In the genomic region with DNA sequence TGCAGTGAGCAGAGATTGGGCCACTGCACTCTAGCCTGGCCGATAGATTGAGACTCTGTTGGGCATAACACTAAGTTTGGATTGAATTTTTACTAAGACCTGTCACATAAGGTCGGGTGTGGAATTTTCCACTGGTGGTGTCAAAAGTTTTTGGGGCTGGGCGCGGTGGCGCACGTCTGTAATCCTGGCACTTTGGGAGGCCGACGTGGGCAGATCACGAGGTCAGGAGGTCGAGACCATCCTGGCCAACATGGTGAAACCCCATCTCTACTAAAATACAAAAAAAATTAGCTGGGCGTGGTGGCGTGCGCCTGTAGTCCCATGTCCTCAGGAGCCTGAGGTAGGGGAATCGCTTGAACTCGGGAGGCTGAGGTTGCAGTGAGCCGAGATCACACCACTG, we compare ENCODE assay signal across 8 cellular contexts. TPM values are rescaled to one million over a fixed set of nuclear protein-coding genes. Genes with fewer than 3 reads are reported as not detected.
DNase-seq lines count a peak whose midpoint lies in the region; ATAC-seq, FAIRE-seq and TF ChIP-seq lines count a peak whose summit lies in the region.
"Not testable (repeated sequence)": the region's sequence is repeated elsewhere in the genome, so short reads cannot be mapped to it uniquely, and the experiment has no call there.

No MANE protein-coding gene starts in this region.

- H3K9me3 Mint-ChIP-seq in CD4-positive, CD25-positive, alpha-beta regulatory T cell; activated T-helper 1 cell treated with anti-CD3 and anti-CD28 coated beads, Interleukin-12 subunit alpha, Interleukin-12 subunit beta, Interleukin-2, Interleukin-4 antibody, amounts not matched to agents 30 ng/mL and 10 ng/mL and 1 ng/mL, durations not matched to agents 14 hours and 24 hours and 36 hours; type B pancreatic cell: not testable (repeated sequence)
- H3K9me3 Mint-ChIP-seq in WTC11 = peaks cover 25% of the 10 kb centered on the region
- peaks cover 13% of the 10 kb centered on the region for H3K9me3 Mint-ChIP-seq in nephron

- not testable (repeated sequence) for H3F3A ChIP-seq in Loucy (ENCODE audit: low read depth)

- TF ChIP-seq RAD21 in A549 (conservative IDR thresholded peaks at IDR 0.05 in 1 of 2, IDR thresholded peaks at IDR 0.05 in 1 of 2); GM12878 (IDR thresholded peaks at IDR 0.05; ENCODE audit: insufficient read depth, low read depth, low read length): not testable (repeated sequence)

- not testable (repeated sequence) for TF ChIP-seq EP300 in A549 (IDR thresholded peaks at IDR 0.05); GM12878 (IDR thresholded peaks at IDR 0.05; ENCODE audit: borderline replicate concordance in 1 of 2, control insufficient read depth in 1 of 2, low read depth in 2 of 2, low read length in 2 of 2)

- H3K27me3 Mint-ChIP-seq in CD4-positive, CD25-positive, alpha-beta regulatory T cell; WTC11 (ENCODE audit: low read depth); activated T-helper 1 cell treated with anti-CD3 and anti-CD28 coated beads, Interleukin-12 subunit alpha, Interleukin-12 subunit beta, Interleukin-2, Interleukin-4 antibody, amounts not matched to agents 30 ng/mL and 10 ng/mL and 1 ng/mL, durations not matched to agents 14 hours and 24 hours and 36 hours (ENCODE audit: insufficient read depth); nephron (ENCODE audit: low read depth); type B pancreatic cell: not testable (repeated sequence)

- in situ Hi-C loops in GM12878 (cut with MboI) = not testable (repeated sequence)

- H3K27ac ChIP-seq in A549; CD4-positive, CD25-positive, alpha-beta regulatory T cell (ENCODE audit: insufficient read depth, low read length, poor library complexity, severe bottlenecking); GM12878 (ENCODE audit: control insufficient read depth, insufficient read depth): not testable (repeated sequence)

- H3K4me2 ChIP-seq in A549 = peak overlapping the region; percentile 88; the same call in 1 of the 3 replicates
- peak overlapping the region; percentile 58 for H3K4me2 ChIP-seq in Loucy (ENCODE audit: low read depth, low read length, poor library complexity, severe bottlenecking)
- peak overlapping the region; percentile 53 for H3K4me2 ChIP-seq in GM12878 (ENCODE audit: control insufficient read depth, insufficient read depth)

- not testable (repeated sequence) for TF ChIP-seq POLR2A in A549 (IDR thresholded peaks at IDR 0.05; ENCODE audit: low read length); GM12878 (IDR thresholded peaks at IDR 0.05; ENCODE audit: low read depth, low read length)

- H3K9ac ChIP-seq in Loucy (ENCODE audit: low read depth, low read length, poor library complexity, severe bottlenecking); GM12878 (ENCODE audit: control insufficient read depth, insufficient read depth, low read length): not testable (repeated sequence)

- intact Hi-C loops in activated T-helper 1 cell treated with anti-CD3 and anti-CD28 coated beads, Interleukin-12 subunit alpha, Interleukin-12 subunit beta, Interleukin-2, Interleukin-4 antibody, amounts not matched to agents 30 ng/mL and 10 ng/mL and 1 ng/mL, durations not matched to agents 14 hours and 24 hours and 36 hours (cut with micrococcal nuclease) = loop anchor here (5.0 to 10.0 kb wide), 5 partner anchors 91 to 1552 kb away; a partner anchor contains a TSS
- intact Hi-C loops in GM12878 (cut with micrococcal nuclease; ENCODE audit: unreplicated experiment) = not testable (repeated sequence)

- H3K27me3 ChIP-seq in CD4-positive, CD25-positive, alpha-beta regulatory T cell (ENCODE audit: control insufficient read depth, insufficient read depth, low read length); Loucy (ENCODE audit: insufficient read depth, low read length, poor library complexity, severe bottlenecking); GM12878 (replicated peaks in 1 of 2; ENCODE audit: control insufficient read depth in 2 of 2, insufficient read depth in 2 of 2, low read length in 1 of 2): not testable (repeated sequence)

- H3K4me3 Mint-ChIP-seq in CD4-positive, CD25-positive, alpha-beta regulatory T cell = peak overlapping the region in 3 of 4 donors; percentile 15 to 67 (median 61)
- H3K4me3 Mint-ChIP-seq in WTC11 (peak overlapping the region; percentile 3; the same call in 1 of the 2 replicates), nephron (peak overlapping the region; percentile 6 to 28 (median 16)), type B pancreatic cell (peak overlapping the region; percentile 25)
- H3K4me3 Mint-ChIP-seq in activated T-helper 1 cell treated with anti-CD3 and anti-CD28 coated beads, Interleukin-12 subunit alpha, Interleukin-12 subunit beta, Interleukin-2, Interleukin-4 antibody, amounts not matched to agents 30 ng/mL and 10 ng/mL and 1 ng/mL, durations not matched to agents 14 hours and 24 hours and 36 hours = peak overlapping the region; percentile 15

- H3K9me2 ChIP-seq in Loucy (replicated peaks; ENCODE audit: low read depth, low read length) = not testable (repeated sequence)

- SMC1A ChIA-PET in GM12878 (lab: Charles Lee; ENCODE audit: uncharacterized antibody, unreplicated experiment) = interaction anchor here (0.6 kb wide), 1 partner anchor 17 kb away, joined by 3 read pairs; no protein-coding TSS in a partner anchor

- POLR2A ChIA-PET in A549 (lab: Yijun Ruan, JAX); WTC11 (lab: Charles Lee); GM12878 (lab: Charles Lee): not testable (repeated sequence)

- BruUV-seq in GM12878 (replicated peaks; lab: Mats Ljungman, UMichigan) = not testable (repeated sequence)

- H3K9me3 ChIP-seq in A549 = peaks cover 11% of the 10 kb centered on the region; the same call in 2 of the 3 replicates
- not testable (repeated sequence) for H3K9me3 ChIP-seq in CD4-positive, CD25-positive, alpha-beta regulatory T cell (ENCODE audit: control insufficient read depth in 2 of 2, low read length in 2 of 2); Loucy (ENCODE audit: insufficient read depth, low read depth, low read length); GM12878 (replicated peaks; ENCODE audit: control insufficient read depth, insufficient read depth, low read length)

- not testable (repeated sequence) for FAIRE-seq in A549 (lab: Jason Lieb, UNC); GM12878 (lab: Jason Lieb, UNC)

- not testable (repeated sequence) for ATAC-seq in A549; CD4-positive, CD25-positive, alpha-beta regulatory T cell (ENCODE audit: low read depth in 2 of 2); WTC11; GM12878

- H3K4me1 ChIP-seq in A549 (peaks cover 12% of the 10 kb centered on the region; the same call in 2 of the 3 replicates), Loucy (ENCODE audit: insufficient read depth, low read length, poor library complexity, severe bottlenecking) (peaks cover 48% of the 10 kb centered on the region), GM12878 (ENCODE audit: control insufficient read depth, insufficient read depth, low read length) (peaks cover 34% of the 10 kb centered on the region)
- peaks cover 41% of the 10 kb centered on the region for H3K4me1 ChIP-seq in CD4-positive, CD25-positive, alpha-beta regulatory T cell (ENCODE audit: control insufficient read depth, insufficient read depth, low read length, poor library complexity, severe bottlenecking)

- H3K27ac Mint-ChIP-seq in CD4-positive, CD25-positive, alpha-beta regulatory T cell; WTC11; activated T-helper 1 cell treated with anti-CD3 and anti-CD28 coated beads, Interleukin-12 subunit alpha, Interleukin-12 subunit beta, Interleukin-2, Interleukin-4 antibody, amounts not matched to agents 30 ng/mL and 10 ng/mL and 1 ng/mL, durations not matched to agents 14 hours and 24 hours and 36 hours; nephron; type B pancreatic cell: not testable (repeated sequence)

- H4K20me1 ChIP-seq in Loucy (ENCODE audit: insufficient read depth, low read length, poor library complexity, severe bottlenecking) = peaks cover 45% of the 10 kb centered on the region
- H4K20me1 ChIP-seq in GM12878 (ENCODE audit: control insufficient read depth, insufficient read depth) = not testable (repeated sequence)

- not testable (repeated sequence) for DNase-seq in A549 (ENCODE audit: low read depth in 1 of 2, low spot score in 1 of 2); CD4-positive, CD25-positive, alpha-beta regulatory T cell; WTC11 (ENCODE audit: low spot score); activated T-helper 1 cell treated with anti-CD3 and anti-CD28 coated beads, Interleukin-12 subunit alpha, Interleukin-12 subunit beta, Interleukin-2, Interleukin-4 antibody, amounts not matched to agents 30 ng/mL and 10 ng/mL and 1 ng/mL, durations not matched to agents 14 hours and 24 hours and 36 hours (ENCODE audit: low spot score); GM12878 (ENCODE audit: low read depth, low spot score); type B pancreatic cell (ENCODE audit: extremely low spot score, unreplicated experiment)

- H2AFZ ChIP-seq in Loucy (ENCODE audit: low read length); GM12878 (ENCODE audit: control insufficient read depth, low read depth, low read length): not testable (repeated sequence)

- H3K36me3 Mint-ChIP-seq in CD4-positive, CD25-positive, alpha-beta regulatory T cell; nephron (ENCODE audit: low read depth); type B pancreatic cell: not testable (repeated sequence)
- H3K36me3 Mint-ChIP-seq in WTC11 = peaks cover 16% of the 10 kb centered on the region
- peaks cover 18% of the 10 kb centered on the region for H3K36me3 Mint-ChIP-seq in activated T-helper 1 cell treated with anti-CD3 and anti-CD28 coated beads, Interleukin-12 subunit alpha, Interleukin-12 subunit beta, Interleukin-2, Interleukin-4 antibody, amounts not matched to agents 30 ng/mL and 10 ng/mL and 1 ng/mL, durations not matched to agents 14 hours and 24 hours and 36 hours (ENCODE audit: low read depth)

- not testable (repeated sequence) for H3K4me3 ChIP-seq in A549; CD4-positive, CD25-positive, alpha-beta regulatory T cell (ENCODE audit: low read depth, low read length); Loucy (ENCODE audit: low read length, poor library complexity, severe bottlenecking); GM12878

- H3K36me3 ChIP-seq in CD4-positive, CD25-positive, alpha-beta regulatory T cell (ENCODE audit: control insufficient read depth, insufficient read depth, low read length); Loucy (ENCODE audit: insufficient read depth, low read length); GM12878 (ENCODE audit: control insufficient read depth in 2 of 2, insufficient read depth in 2 of 2, low read length in 1 of 2): not testable (repeated sequence)

- 96% methylated on average over 16 of the region's 16 CpGs for WGBS in A549 (ENCODE audit: missing lambda C conversion rate)
- WGBS in GM12878 (ENCODE audit: insufficient coverage, insufficient replicate concordance, low lambda C conversion rate, missing lambda C conversion rate) = over 99% methylated on average over 13 of the region's 16 CpGs

- RAD21 ChIA-PET in GM12878 (lab: Charles Lee; ENCODE audit: unreplicated experiment) = not testable (repeated sequence)

- CTCF ChIA-PET in A549 (lab: Yijun Ruan, JAX); WTC11 (lab: Charles Lee); GM12878 (lab: Yijun Ruan, JAX): not testable (repeated sequence)

- H3K79me2 ChIP-seq in Loucy (ENCODE audit: insufficient read depth, low read length) (peaks cover 69% of the 10 kb centered on the region), GM12878 (ENCODE audit: control insufficient read depth, insufficient read depth, low read length) (peaks cover 60% of the 10 kb centered on the region)

- TF ChIP-seq CTCF in A549 (IDR thresholded peaks at IDR 0.05); Loucy (conservative IDR thresholded peaks at IDR 0.05; ENCODE audit: low read length); WTC11 (IDR thresholded peaks at IDR 0.05); GM12878 (IDR thresholded peaks at IDR 0.05 in 2 of 3, conservative IDR thresholded peaks at IDR 0.05 in 1 of 3; ENCODE audit: control insufficient read depth in 2 of 3, extremely low read depth in 1 of 3, insufficient read depth in 1 of 3, low read depth in 3 of 3, low read length in 3 of 3); nephron (IDR thresholded peaks at IDR 0.05; ENCODE audit: unreplicated experiment in 3 of 3); type B pancreatic cell (conservative IDR thresholded peaks at IDR 0.05): not testable (repeated sequence)

- H3K4me1 Mint-ChIP-seq in CD4-positive, CD25-positive, alpha-beta regulatory T cell = peaks cover 21 to 75% (median 56%) of the 10 kb centered on the region in 4 donors
- H3K4me1 Mint-ChIP-seq in WTC11 = peaks cover 43% of the 10 kb centered on the region
- peaks cover 64% of the 10 kb centered on the region for H3K4me1 Mint-ChIP-seq in activated T-helper 1 cell treated with anti-CD3 and anti-CD28 coated beads, Interleukin-12 subunit alpha, Interleukin-12 subunit beta, Interleukin-2, Interleukin-4 antibody, amounts not matched to agents 30 ng/mL and 10 ng/mL and 1 ng/mL, durations not matched to agents 14 hours and 24 hours and 36 hours (ENCODE audit: low read depth)
- H3K4me1 Mint-ChIP-seq in nephron = peaks cover 34% of the 10 kb centered on the region
- peaks cover 39% of the 10 kb centered on the region for H3K4me1 Mint-ChIP-seq in type B pancreatic cell (ENCODE audit: unreplicated experiment)

RNA-seq across cellular contexts. Expression of a gene that starts 2.3 kb away (rescaled TPM):
- polyA plus RNA-seq in A549 (2011; rRNA removed) (13.8 and 15.2 TPM in 2 replicates), A549 (2017; fragmentation: RNase III; extraction: RNeasy Plus Mini Kit Qiagen cat#74134 plus additional on column Dnase treatment) (11.0 to 11.9 TPM (median 11.4 TPM) in 3 replicates), GM12878 (2011; rRNA removed) (16.2 and 19.5 TPM in 2 replicates), GM12878 (2014; fragmentation: Illumina TruSeq; extraction: Trizol) (19.4 and 27.7 TPM in 2 replicates), GM12878 (2014; fragmentation: Nextera tagmentation; extraction: Ambion mirVana) (10 to 100 TPM; 11.3 to 14.7 TPM), GM12878 (2014; rRNA removed) (12.4 and 13.8 TPM in 2 replicates), GM12878 (2016; fragmentation: Nextera tagmentation; extraction: Ambion mirVana) (10 to 100 TPM; 16.0 to 19.9 TPM)
- polyA plus RNA-seq in A549 (2012; cell fraction: cytosol; rRNA removed) = 4.7 and 4.8 TPM in 2 replicates
- 3.0 and 5.1 TPM in 2 replicates for polyA plus RNA-seq in A549 (2012; cell fraction: nucleus; rRNA removed)
- 10.9 and 13.2 TPM in 2 replicates for polyA minus RNA-seq in A549 (2011; rRNA and poly(A)+ RNA removed)
- total RNA-seq in CD4-positive, CD25-positive, alpha-beta regulatory T cell = 29.7 TPM
- 10 to 100 TPM; 10.4 to 17.5 (median 12.6) TPM for polyA plus RNA-seq in CD4-positive, CD25-positive, alpha-beta regulatory T cell
- total RNA-seq in WTC11 (2021) (14.0 to 15.0 TPM (median 14.7 TPM) in 3 replicates), GM12878 (2014; rRNA removed) (12.1 and 15.8 TPM in 2 replicates), GM12878 (2014; rRNA removed; fragmentation: Illumina TruSeq; extraction: Trizol) (19.7 and 20.3 TPM in 2 replicates), GM12878 (2021) (12.9 and 13.7 TPM in 2 replicates), type B pancreatic cell (ENCODE audit: low replicate concordance) (14.2 and 15.4 TPM in 2 replicates)
- 20.0 and 20.1 TPM in 2 replicates for total RNA-seq in activated T-helper 1 cell treated with anti-CD3 and anti-CD28 coated beads, Interleukin-12 subunit alpha, Interleukin-12 subunit beta, Interleukin-2, Interleukin-4 antibody, amounts not matched to agents 30 ng/mL and 10 ng/mL and 1 ng/mL, durations not matched to agents 14 hours and 24 hours and 36 hours
- 59.1 and 61.5 TPM in 2 replicates for total RNA-seq in GM12878 (2013; cell fraction: nucleolus; rRNA removed)
- 6.5 TPM for polyA plus RNA-seq in GM12878 (2011; ENCODE audit: low read depth)
- polyA plus RNA-seq in GM12878 (2011; cell fraction: cytosol; rRNA removed) = 9.3 and 9.4 TPM in 2 replicates
- 12.7 and 14.3 TPM in 2 replicates for polyA plus RNA-seq in GM12878 (2011; cell fraction: nucleus; rRNA removed)
- 9.5 and 12.9 TPM in 2 replicates for polyA plus RNA-seq in GM12878 (2012)
- polyA minus RNA-seq in GM12878 (2011; rRNA and poly(A)+ RNA removed) = 20.3 and 30.3 TPM in 2 replicates
- polyA minus RNA-seq in GM12878 (2011; cell fraction: cytosol; rRNA and poly(A)+ RNA removed) = 5.5 and 8.2 TPM in 2 replicates
- polyA minus RNA-seq in GM12878 (2011; cell fraction: nucleus; rRNA and poly(A)+ RNA removed) = 25.0 and 29.6 TPM in 2 replicates

Comparison
In these comparisons a context has a peak if more than half of its experiments do, and no peak if none do; other contexts are left out.
1. H3K4me3 Mint-ChIP-seq: peak in every context shown above with its lines; median percentile 61 in CD4-positive, CD25-positive, alpha-beta regulatory T cell; 25 in type B pancreatic cell; 16 in nephron; 15 in activated T-helper 1 cell treated with anti-CD3 and anti-CD28 coated beads, Interleukin-12 subunit alpha, Interleukin-12 subunit beta, Interleukin-2, Interleukin-4 antibody, amounts not matched to agents 30 ng/mL and 10 ng/mL and 1 ng/mL, durations not matched to agents 14 hours and 24 hours and 36 hours; 3 in WTC11.